Comparison of ENCODE assay signal across 1 cellular context in genomic region chr17:6546069-6546718, GRCh38.
TF ChIP-seq lines count a peak whose summit lies in the region.

No MANE protein-coding gene starts in this region.

TF ChIP-seq in H1, 55 proteins besides CTCF, POLR2A, EP300 and RAD21:
- TF ChIP-seq CHD7 (IDR thresholded peaks at IDR 0.05; ENCODE audit: insufficient replicate concordance, low read length) (no peak), CHD2 (IDR thresholded peaks at IDR 0.05; ENCODE audit: low read length) (no peak), PHF8 (conservative IDR thresholded peaks at IDR 0.05; ENCODE audit: low read depth, low read length) (no peak), GTF2F1 (IDR thresholded peaks at IDR 0.05; ENCODE audit: borderline replicate concordance, low read depth, low read length) (no peak), EZH2 (IDR thresholded peaks at IDR 0.05; ENCODE audit: low read depth, low read length, severe bottlenecking) (no peak), SP1 (IDR thresholded peaks at IDR 0.05; ENCODE audit: low read depth, low read length) (no peak), USF2 (IDR thresholded peaks at IDR 0.05; ENCODE audit: low read length) (no peak), SIX5 (IDR thresholded peaks at IDR 0.05; ENCODE audit: low read depth, low read length) (no peak), MAX (IDR thresholded peaks at IDR 0.05) (no peak), BACH1 (IDR thresholded peaks at IDR 0.05; ENCODE audit: low read length) (no peak), KDM5A (IDR thresholded peaks at IDR 0.05; ENCODE audit: low read length) (no peak), MAFK (IDR thresholded peaks at IDR 0.05; ENCODE audit: low read depth, low read length) (no peak)
TF ChIP-seq in H1: peak in this region for 0.
